In the genomic region with DNA sequence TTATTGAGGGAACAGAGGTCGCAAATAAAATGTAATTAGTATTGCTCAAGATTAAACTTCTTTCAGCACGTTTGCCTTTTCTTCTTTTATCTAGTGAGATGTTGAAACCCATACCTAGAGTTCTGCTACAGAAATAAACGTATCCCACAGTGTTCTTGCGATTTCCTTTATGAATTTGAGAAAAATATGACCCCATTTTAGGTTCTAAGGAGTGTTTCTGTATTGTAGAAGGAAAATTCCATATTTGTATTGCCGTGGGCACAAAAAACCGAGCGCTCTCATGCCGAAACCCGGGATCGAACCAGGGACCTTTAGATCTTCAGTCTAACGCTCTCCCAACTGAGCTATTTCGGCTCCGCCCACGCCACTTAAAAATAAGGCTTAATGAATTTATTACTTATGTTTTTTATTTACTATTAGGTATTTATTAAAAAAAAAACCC, we compare ENCODE assay signal across 8 cellular contexts. TPM values are rescaled to one million over a fixed set of nuclear protein-coding genes. Genes with fewer than 3 reads are reported as not detected.
A peak's percentile ranks its signal among the peaks of the same experiment; 100 is the strongest.
DNase-seq lines count a peak whose midpoint lies in the region; ATAC-seq and TF ChIP-seq lines count a peak whose summit lies in the region.

No MANE protein-coding gene starts in this region.

- no peaks in the 10 kb centered on the region for H3K27me3 ChIP-seq in skeletal muscle satellite cell (ENCODE audit: control insufficient read depth, insufficient read depth, low read length)

- H3K4me1 ChIP-seq in skeletal muscle satellite cell (ENCODE audit: control insufficient read depth, insufficient read depth, low read length), result peaks cover 16% of the 10 kb centered on the region

- no peak for TF ChIP-seq CTCF in GM10248 (IDR thresholded peaks at IDR 0.05; ENCODE audit: control extremely low read depth, extremely low read depth, low read depth, missing control alignments)

- peak overlapping the region; percentile 96 for H3K27ac Mint-ChIP-seq in T-helper 17 cell

- ATAC-seq in GM21717 (IDR thresholded peaks at IDR 0.05; ENCODE audit: unreplicated experiment), result peak; percentile 31
- peak; percentile 64 for ATAC-seq in T-helper 17 cell

- peak overlapping the region; percentile 92 for H3K4me2 ChIP-seq in skeletal muscle satellite cell (ENCODE audit: low read length)

- H3K9ac ChIP-seq in skeletal muscle satellite cell (ENCODE audit: low read depth, low read length), result peak overlapping the region; percentile 79

- H3K4me3 Mint-ChIP-seq in T-helper 17 cell, result peak overlapping the region; percentile 88

- H3K27me3 Mint-ChIP-seq in T-helper 17 cell, result peaks cover 27% of the 10 kb centered on the region

- peak; percentile 59 for DNase-seq in Ammon's horn (ENCODE audit: low spot score)
- peak; percentile 80 for DNase-seq in NCI-H1092 treated with DMSO at 0.1 percent for 48 hours (lab: John Stamatoyannopoulos, UW)
- peak; percentile 36 to 74 (median 54) for DNase-seq in T-helper 17 cell
- peak in 47 of 58 donors; percentile 7 to 78 (median 31) for DNase-seq in anterior cingulate cortex (lab: John Stamatoyannopoulos, UW)
- DNase-seq in hypothalamus (lab: John Stamatoyannopoulos, UW), result peak in 35 of 51 donors; percentile 3 to 90 (median 29)
- DNase-seq in GM10248 (ENCODE audit: extremely low spot score), result no peak

- POLR2A ChIA-PET in GM10248 (lab: Yijun Ruan, JAX), result no interaction called here

- CTCF ChIA-PET in GM10248 (lab: Yijun Ruan, JAX), result interaction anchor here (1.3 to 1.8 kb wide), 7 partner anchors 12 to 144 kb away, joined by 3 to 12 read pairs (median 4); no protein-coding TSS in a partner anchor

- H3K9me3 ChIP-seq in T-helper 17 cell (ENCODE audit: control insufficient read depth, low read length, poor library complexity, severe bottlenecking) (no peaks in the 10 kb centered on the region), skeletal muscle satellite cell (replicated peaks; ENCODE audit: low read length) (no peaks in the 10 kb centered on the region)

- H3K36me3 Mint-ChIP-seq in T-helper 17 cell (ENCODE audit: low read depth), result peaks cover 9% of the 10 kb centered on the region

- H3K36me3 ChIP-seq in skeletal muscle satellite cell (ENCODE audit: insufficient read depth, low read length), result no peaks in the 10 kb centered on the region

- H3K4me3 ChIP-seq in skeletal muscle satellite cell (ENCODE audit: low read length), result peak overlapping the region; percentile 82

- peaks cover 41% of the 10 kb centered on the region for H3K4me1 Mint-ChIP-seq in T-helper 17 cell

RNA-seq across cellular contexts. Expression of a gene that starts 23.7 kb away (rescaled TPM):
- under 1 TPM; 0.10 to 0.40 TPM for total RNA-seq in T-helper 17 cell
- 0.76 and 0.87 TPM in 2 replicates for total RNA-seq in skeletal muscle satellite cell (2012; rRNA removed)

RNA-seq across cellular contexts. Expression of a gene that starts 57.6 kb away (rescaled TPM):
- 10 to 100 TPM; 21.9 to 22.0 TPM for total RNA-seq in T-helper 17 cell
- total RNA-seq in skeletal muscle satellite cell (2012; rRNA removed), result 62.1 and 68.1 TPM in 2 replicates
